ENCODE assay signal across 30 cellular contexts in the genomic region with DNA sequence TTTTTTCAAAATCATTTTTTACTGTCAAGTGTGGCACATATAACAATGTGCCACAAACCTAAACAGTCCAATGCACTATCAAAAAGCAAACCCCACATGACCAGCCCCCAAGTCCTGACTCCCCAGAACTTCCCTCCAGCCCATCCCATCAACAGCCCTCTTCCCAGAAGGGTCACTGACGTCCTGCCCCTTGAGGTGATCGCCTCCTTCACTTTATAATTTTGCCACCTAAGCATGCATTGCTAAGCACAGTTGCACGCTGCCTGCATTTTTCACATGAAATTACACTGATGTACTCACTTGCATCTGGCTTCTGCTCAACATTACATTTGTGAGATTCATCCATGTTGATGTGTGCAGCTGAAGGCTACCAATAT. TPM values are rescaled to one million over a fixed set of nuclear protein-coding genes. Genes with fewer than 3 reads are reported as not detected.
"Had no signal": no experiment of that assay in that cellular context is flagged by ENCODE, and none has a peak within 500 bp of the region (broad histone marks: within the 10 kb centered on the region; RNA-seq: fewer than 3 reads in every experiment).

No MANE protein-coding gene starts in this region.

- DNase-seq: activated B cell treated with CpG ODN at 0.5 μM for 24 hours; activated CD4-positive, alpha-beta memory T cell treated with anti-CD3 and anti-CD28 coated beads, Interleukin-2, amount 10 ng/mL, durations not matched to agents 7 days and 5 days; activated CD4-positive, alpha-beta T cell treated with anti-CD3 and anti-CD28 coated beads for 1 hour; activated CD4-positive, alpha-beta T cell treated with anti-CD3 and anti-CD28 coated beads for 4 hours; activated CD4-positive, alpha-beta T cell treated with anti-CD3 and anti-CD28 coated beads, Interleukin-2, amount 10 ng/mL, durations not matched to agents 7 days and 5 days; activated CD4-positive, alpha-beta T cell treated with anti-CD3 and anti-CD28 coated beads, Interleukin-2, amount 50 U/mL, for 4 hours; activated CD8-positive, alpha-beta memory T cell treated with anti-CD3 and anti-CD28 coated beads, Interleukin-2, amount 50 U/mL, for 48 hours; activated naive CD4-positive, alpha-beta T cell treated with anti-CD3 and anti-CD28 coated beads for 36 hours; activated naive CD8-positive, alpha-beta T cell treated with anti-CD3 and anti-CD28 coated beads for 36 hours; activated naive CD8-positive, alpha-beta T cell treated with anti-CD3 and anti-CD28 coated beads, Interleukin-2, amount 50 U/mL, for 24 hours; activated T-cell treated with anti-CD3 and anti-CD28 coated beads for 4 hours; activated T-cell treated with anti-CD3 and anti-CD28 coated beads, Interleukin-2, amount 50 U/mL, for 24 hours; activated T-cell treated with anti-CD3 and anti-CD28 coated beads, Interleukin-2, amount 50 U/mL, for 72 hours; amygdala; caudate nucleus; cortex of kidney; dermis blood vessel endothelial cell; effector CD4-positive, alpha-beta T cell; effector memory CD8-positive, alpha-beta T cell; erythroblast; foreskin keratinocyte; T-helper 1 cell; T-helper 17 cell; T1000 had no signal

- H3K4me3 ChIP-seq: adrenal gland, body of pancreas, esophagus muscularis mucosa, gastrocnemius medialis, heart left ventricle had no signal

- ATAC-seq: activated naive CD8-positive, alpha-beta T cell treated with anti-CD3 and anti-CD28 coated beads, Interleukin-2, amount 50 U/mL, for 24 hours; activated T-cell treated with anti-CD3 and anti-CD28 coated beads, Interleukin-2, amount 50 U/mL, for 72 hours; body of pancreas; effector memory CD8-positive, alpha-beta T cell; foreskin keratinocyte; gastrocnemius medialis; heart left ventricle; T-helper 17 cell had no signal

- H3K27me3 ChIP-seq: adrenal gland, body of pancreas, esophagus muscularis mucosa, gastrocnemius medialis, heart left ventricle had no signal

- H3K9me3 ChIP-seq: adrenal gland, body of pancreas, esophagus muscularis mucosa, gastrocnemius medialis had no signal

- H3K36me3 ChIP-seq: adrenal gland, esophagus muscularis mucosa, gastrocnemius medialis, heart left ventricle, WERI-Rb-1 had no signal

- H3K27ac ChIP-seq: adrenal gland, body of pancreas, esophagus muscularis mucosa, foreskin keratinocyte, gastrocnemius medialis, heart left ventricle, WERI-Rb-1 had no signal

RNA-seq across cellular contexts. Expression of a gene that starts 42.5 kb away (rescaled TPM):
- total RNA-seq: activated B cell treated with CpG ODN at 0.5 μM for 24 hours; activated CD4-positive, alpha-beta memory T cell treated with anti-CD3 and anti-CD28 coated beads, Interleukin-2, amount 10 ng/mL, durations not matched to agents 7 days and 5 days; activated CD4-positive, alpha-beta T cell treated with anti-CD3 and anti-CD28 coated beads, Interleukin-2, amount 10 ng/mL, durations not matched to agents 7 days and 5 days; activated naive CD4-positive, alpha-beta T cell treated with anti-CD3 and anti-CD28 coated beads for 36 hours; activated naive CD8-positive, alpha-beta T cell treated with anti-CD3 and anti-CD28 coated beads for 36 hours; activated T-cell treated with anti-CD3 and anti-CD28 coated beads, Interleukin-2, amount 50 U/mL, for 72 hours; foreskin keratinocyte; T-helper 17 cell had no signal
